ENCODE assay signal across 6 cellular contexts in genomic region chr17:18315498-18316360, GRCh38. TPM values are rescaled to one million over a fixed set of nuclear protein-coding genes. Genes with fewer than 3 reads are reported as not detected.
DNase-seq lines count a peak whose midpoint lies in the region; ATAC-seq and TF ChIP-seq lines count a peak whose summit lies in the region.

No MANE protein-coding gene starts in this region.

- peak; percentile 1 for ATAC-seq in GM18907 (IDR thresholded peaks at IDR 0.05; ENCODE audit: unreplicated experiment)
- ATAC-seq in foreskin keratinocyte: no peak

- no peak for TF ChIP-seq POLR2A in thyroid gland (IDR thresholded peaks at IDR 0.05)

- H3K27me3 ChIP-seq in foreskin keratinocyte (no peaks in the 10 kb centered on the region), thyroid gland (no peaks in the 10 kb centered on the region)

- intact Hi-C loops in thyroid gland (cut with DNase I): loop anchor here (5.0 kb wide), 1 partner anchor 58 kb away; the partner anchor contains the start of gene FLII

- no peaks in the 10 kb centered on the region for H3K4me1 ChIP-seq in foreskin keratinocyte
- peaks cover 30 to 52% of the 10 kb centered on the region in 2 donors for H3K4me1 ChIP-seq in thyroid gland

- 26 to 28% methylated on average over 36 to 37 of the region's 37 CpGs for WGBS in thyroid gland, 2 donors

- peak; percentile 67 for DNase-seq in SIG-M5 treated with dmso at 0.1 percent for 504 hours (lab: John Stamatoyannopoulos, UW; ENCODE audit: unreplicated experiment)
- no peak for DNase-seq in foreskin keratinocyte
- DNase-seq in thyroid gland: no peak
- no peak for DNase-seq in NCI-H82 treated with DMSO at 0.1 percent for 48 hours (lab: John Stamatoyannopoulos, UW; ENCODE audit: unreplicated experiment)
- no peak for DNase-seq in kidney glomerular epithelial cell (lab: John Stamatoyannopoulos, UW)

- H3K27ac ChIP-seq in foreskin keratinocyte (peak overlapping the region; percentile 68), thyroid gland (peak overlapping the region; percentile 69 to 87 (median 73))

- no peaks in the 10 kb centered on the region for H3K9me3 ChIP-seq in thyroid gland

- H3K4me3 ChIP-seq in thyroid gland (replicated peaks in 1 of 3): peak overlapping the region; percentile 50 to 90 (median 83)

- H3K36me3 ChIP-seq in thyroid gland: peaks cover 10 to 11% of the 10 kb centered on the region in 2 donors

- TF ChIP-seq CTCF in foreskin keratinocyte (conservative IDR thresholded peaks at IDR 0.05) (no peak), thyroid gland (IDR thresholded peaks at IDR 0.05) (no peak)

RNA-seq across cellular contexts. Expression of gene SMCR8, which starts 0.6 kb away (rescaled TPM):
- total RNA-seq in foreskin keratinocyte: 14.0 and 15.5 TPM in 2 replicates
- 2.5 and 2.7 TPM in 2 replicates for polyA plus RNA-seq in foreskin keratinocyte
- 10 to 100 TPM; 16.7 to 28.3 (median 19.6) TPM for total RNA-seq in thyroid gland

RNA-seq across cellular contexts. Expression of gene TOP3A, which starts 0.9 kb away (rescaled TPM):
- total RNA-seq in foreskin keratinocyte (24.2 and 27.4 TPM in 2 replicates), thyroid gland (10 to 100 TPM; 31.3 to 34.5 (median 32.5) TPM)
- 11.3 and 12.6 TPM in 2 replicates for polyA plus RNA-seq in foreskin keratinocyte

RNA-seq across cellular contexts. Expression of gene SHMT1, which starts 47.6 kb away (rescaled TPM):
- total RNA-seq in foreskin keratinocyte (41.1 and 58.5 TPM in 2 replicates), thyroid gland (100 to 1,000 TPM in 1 of 4 donors, 10 to 100 TPM in 3; 59.9 to 117 (median 82.7) TPM)
- polyA plus RNA-seq in foreskin keratinocyte: 35.2 and 48.0 TPM in 2 replicates

RNA-seq across cellular contexts. Expression of gene MIEF2, which starts 55.3 kb away (rescaled TPM):
- 14.7 and 14.9 TPM in 2 replicates for total RNA-seq in foreskin keratinocyte
- polyA plus RNA-seq in foreskin keratinocyte: 11.0 and 12.8 TPM in 2 replicates
- 10 to 100 TPM; 25.7 to 47.0 (median 34.9) TPM for total RNA-seq in thyroid gland

RNA-seq across cellular contexts. Expression of gene FLII, which starts 57.2 kb away (rescaled TPM):
- 494 and 606 TPM in 2 replicates for total RNA-seq in foreskin keratinocyte
- polyA plus RNA-seq in foreskin keratinocyte: 551 and 619 TPM in 2 replicates
- total RNA-seq in thyroid gland: 100 to 1,000 TPM; 231 to 259 (median 241) TPM
